In the genomic region with DNA sequence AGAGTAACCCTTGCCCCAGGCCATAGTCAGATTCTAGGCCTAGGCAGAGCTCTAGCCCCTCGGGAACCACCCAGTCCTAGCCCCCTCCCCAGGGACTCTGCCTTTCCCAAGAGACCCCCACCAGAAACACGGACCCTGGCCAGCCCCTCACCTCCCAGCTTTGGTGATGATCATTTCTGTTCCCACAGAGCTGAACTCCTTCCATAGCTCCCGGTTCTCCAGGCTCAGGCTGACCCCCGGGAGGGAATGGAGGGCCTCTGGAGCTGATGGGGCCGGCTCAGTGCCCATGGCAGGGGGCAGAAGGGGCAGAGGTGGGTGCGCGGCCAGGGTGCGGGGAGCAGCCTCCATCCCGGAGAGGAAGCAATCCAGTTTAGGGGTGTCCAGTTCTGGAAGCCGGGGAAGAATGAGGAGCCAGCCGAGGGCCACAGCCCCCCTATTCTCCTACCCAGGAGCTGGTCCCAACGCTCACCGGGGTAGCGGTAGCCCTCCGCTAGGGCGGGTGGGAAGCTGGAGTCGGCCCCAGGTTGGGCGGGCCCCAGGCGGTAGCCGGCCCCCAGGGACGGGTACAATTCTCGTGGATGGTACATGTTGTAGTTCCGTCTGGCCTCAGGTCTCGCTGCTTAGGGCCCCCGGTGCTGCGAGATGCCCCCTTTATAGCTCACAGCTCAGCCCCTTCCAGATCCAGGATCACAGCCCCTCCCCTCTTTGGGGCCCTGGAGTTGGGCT, we compare ENCODE assay signal across 1 cellular context.
TF ChIP-seq lines count a peak whose summit lies in the region.

No MANE protein-coding gene starts in this region.

TF ChIP-seq in GM12878, 131 proteins besides CTCF, POLR2A, EP300 and RAD21:
- TF ChIP-seq IRF4 (IDR thresholded peaks at IDR 0.05; ENCODE audit: low read depth, low read length) (no peak), EGR1 (IDR thresholded peaks at IDR 0.05; ENCODE audit: borderline replicate concordance in 1 of 2, low read depth in 2 of 2, low read length in 2 of 2) (no peak), MTA3 (IDR thresholded peaks at IDR 0.05; ENCODE audit: borderline replicate concordance, low read length) (no peak), ZZZ3 (IDR thresholded peaks at IDR 0.05; ENCODE audit: control insufficient read depth, insufficient read length, low read depth) (no peak), SMAD1 (IDR thresholded peaks at IDR 0.05; ENCODE audit: low read depth, partially characterized antibody) (no peak), KLF5 (IDR thresholded peaks at IDR 0.05; ENCODE audit: partially characterized antibody) (no peak), SIN3A (IDR thresholded peaks at IDR 0.05; ENCODE audit: low read depth, low read length) (no peak)
